In the genomic region with DNA sequence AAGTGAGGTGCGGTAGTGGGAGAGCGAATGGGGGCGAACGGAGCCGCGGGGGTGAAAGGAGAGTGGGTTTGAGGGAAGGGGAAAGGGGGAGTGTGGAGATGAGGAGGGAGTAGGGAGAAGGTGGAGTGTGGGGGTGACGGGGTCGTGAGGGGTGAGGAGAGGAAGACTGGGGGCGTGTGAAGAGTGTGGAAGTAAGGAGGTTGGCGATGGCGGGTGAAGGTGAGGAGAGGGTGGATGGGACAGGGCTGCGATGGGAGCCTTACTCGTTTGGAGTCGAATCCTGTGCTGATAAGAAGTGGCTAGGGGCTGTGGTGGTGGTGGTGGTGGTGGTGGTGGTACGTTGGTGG, we compare ENCODE assay signal across 8 cellular contexts.
DNase-seq lines count a peak whose midpoint lies in the region; ATAC-seq and TF ChIP-seq lines count a peak whose summit lies in the region.
"Not testable (repeated sequence)": the region's sequence is repeated elsewhere in the genome, so short reads cannot be mapped to it uniquely, and the experiment has no call there.

No MANE protein-coding gene starts in this region.

- H4K20me1 ChIP-seq in IMR-90 (ENCODE audit: insufficient read depth, low read length) = not testable (repeated sequence)

- H2BK20ac ChIP-seq in IMR-90 (ENCODE audit: low read depth, low read length) = not testable (repeated sequence)

- not testable (repeated sequence) for H3K36me3 ChIP-seq in BE2C; IMR-90 (ENCODE audit: control insufficient read depth, insufficient read depth, low read length); breast epithelium

- not testable (repeated sequence) for H3K27me3 Mint-ChIP-seq in activated CD4-positive, alpha-beta T cell treated with anti-CD3 and anti-CD28 coated beads, Interleukin-2, amount 10 ng/mL, durations not matched to agents 24 days and 14 days; mesothelial cell of epicardium (ENCODE audit: low read depth)

- intact Hi-C loops in IMR-90 (cut with micrococcal nuclease); activated CD4-positive, alpha-beta T cell treated with anti-CD3 and anti-CD28 coated beads, Interleukin-2, amount 10 ng/mL, durations not matched to agents 24 days and 14 days (cut with micrococcal nuclease); breast epithelium (cut with DNase I; ENCODE audit: low total_unique reads); Right ventricle myocardium superior (cut with DNase I): not testable (repeated sequence)

- peak overlapping the region; percentile 99 for H3K4me2 ChIP-seq in IMR-90 (ENCODE audit: low read depth, low read length)

- H2BK120ac ChIP-seq in IMR-90 (ENCODE audit: low read depth, low read length) = not testable (repeated sequence)

- not testable (repeated sequence) for TF ChIP-seq RAD21 in IMR-90 (IDR thresholded peaks at IDR 0.05; ENCODE audit: low read length)

- ATAC-seq in GM21717 (IDR thresholded peaks at IDR 0.05; ENCODE audit: unreplicated experiment) (peak; percentile 28), IMR-90 (ENCODE audit: low read depth) (peak; percentile 48), Right ventricle myocardium superior (ENCODE audit: poor library complexity) (peak; percentile 19)

- not testable (repeated sequence) for H3K4ac ChIP-seq in IMR-90 (ENCODE audit: low read depth, low read length)

- not testable (repeated sequence) for H4K5ac ChIP-seq in IMR-90 (ENCODE audit: low read depth, low read length)

- no CpG with 5 or more reads among the region's 15 CpGs for WGBS in IMR-90 (ENCODE audit: extremely low coverage in 2 of 2, insufficient read length in 1 of 2), 2 experiments

- H2AK5ac ChIP-seq in IMR-90 (ENCODE audit: low read depth, low read length) = not testable (repeated sequence)

- H3K27ac ChIP-seq in IMR-90 (ENCODE audit: insufficient read depth, low read length); breast epithelium; skin epidermis: not testable (repeated sequence)

- not testable (repeated sequence) for H3K23ac ChIP-seq in IMR-90 (ENCODE audit: low read depth, low read length)

- TF ChIP-seq CTCF in BE2C (IDR thresholded peaks at IDR 0.05; ENCODE audit: low read depth, low read length); IMR-90 (conservative IDR thresholded peaks at IDR 0.05; ENCODE audit: low read depth, low read length); breast epithelium (IDR thresholded peaks at IDR 0.05); mesothelial cell of epicardium (IDR thresholded peaks at IDR 0.05; ENCODE audit: unreplicated experiment): not testable (repeated sequence)

- not testable (repeated sequence) for H4K91ac ChIP-seq in IMR-90 (ENCODE audit: insufficient read depth, low read depth, low read length)

- H2BK15ac ChIP-seq in IMR-90 (ENCODE audit: low read depth, low read length) = not testable (repeated sequence)

- H2AK9ac ChIP-seq in IMR-90 (replicated peaks; ENCODE audit: low read depth, low read length, poor library complexity) = not testable (repeated sequence)

- H3K36me3 Mint-ChIP-seq in activated CD4-positive, alpha-beta T cell treated with anti-CD3 and anti-CD28 coated beads, Interleukin-2, amount 10 ng/mL, durations not matched to agents 24 days and 14 days (ENCODE audit: low read depth); mesothelial cell of epicardium: not testable (repeated sequence)

- not testable (repeated sequence) for H3K56ac ChIP-seq in IMR-90 (ENCODE audit: extremely low read depth, insufficient read depth, low read length)

- dilution Hi-C loops in IMR-90 (cut with HindIII; ENCODE audit: low sequenced_read_pairs, unreplicated experiment) = not testable (repeated sequence)

- H3K9me1 ChIP-seq in IMR-90 (ENCODE audit: insufficient read depth, low read length) = not testable (repeated sequence)

- H3K4me1 Mint-ChIP-seq in activated CD4-positive, alpha-beta T cell treated with anti-CD3 and anti-CD28 coated beads, Interleukin-2, amount 10 ng/mL, durations not matched to agents 24 days and 14 days; mesothelial cell of epicardium: not testable (repeated sequence)

- H3K9ac ChIP-seq in IMR-90 (ENCODE audit: low read depth, low read length) = not testable (repeated sequence)

- peak overlapping the region; percentile 92 for H3K4me3 Mint-ChIP-seq in activated CD4-positive, alpha-beta T cell treated with anti-CD3 and anti-CD28 coated beads, Interleukin-2, amount 10 ng/mL, durations not matched to agents 24 days and 14 days
- H3K4me3 Mint-ChIP-seq in mesothelial cell of epicardium = peak overlapping the region; percentile 68

- not testable (repeated sequence) for BruUV-seq in IMR-90 (replicated peaks; lab: Mats Ljungman, UMichigan)

- not testable (repeated sequence) for TF ChIP-seq POLR2A in IMR-90 (IDR thresholded peaks at IDR 0.05; ENCODE audit: low read depth, low read length); breast epithelium (IDR thresholded peaks at IDR 0.05)

- H2BK5ac ChIP-seq in IMR-90 (ENCODE audit: low read depth, low read length, poor library complexity, severe bottlenecking) = not testable (repeated sequence)

- in situ Hi-C loops in IMR-90 (cut with MboI; ENCODE audit: low sequenced_read_pairs) = not testable (repeated sequence)

- H3K4me3 ChIP-seq in BE2C (ENCODE audit: low read depth, low read length) = peak overlapping the region; percentile 49
- H3K4me3 ChIP-seq in IMR-90 (ENCODE audit: insufficient read depth, low read depth, low read length) = peak overlapping the region; percentile 59
- peak overlapping the region; percentile 21 to 60 (median 44) for H3K4me3 ChIP-seq in breast epithelium
- H3K4me3 ChIP-seq in skin epidermis = peak overlapping the region in 6 of 7 experiments; percentile 18 to 50 (median 32)

- peak overlapping the region; percentile 78 for H3K27ac Mint-ChIP-seq in activated CD4-positive, alpha-beta T cell treated with anti-CD3 and anti-CD28 coated beads, Interleukin-2, amount 10 ng/mL, durations not matched to agents 24 days and 14 days
- H3K27ac Mint-ChIP-seq in mesothelial cell of epicardium = not testable (repeated sequence)

- not testable (repeated sequence) for H4K8ac ChIP-seq in IMR-90 (ENCODE audit: low read depth in 2 of 2, low read length in 2 of 2)

- not testable (repeated sequence) for H3K79me1 ChIP-seq in IMR-90 (ENCODE audit: low read depth in 1 of 2, low read length in 2 of 2)

- DNase-seq in BE2C; activated CD4-positive, alpha-beta T cell treated with anti-CD3 and anti-CD28 coated beads, Interleukin-2, amount 10 ng/mL, durations not matched to agents 24 days and 14 days; breast epithelium (ENCODE audit: low spot score in 2 of 2); Right ventricle myocardium superior; mesothelial cell of epicardium (ENCODE audit: low spot score in 2 of 2, unreplicated experiment in 2 of 2): not testable (repeated sequence)
- DNase-seq in IMR-90 = peak; percentile 1

- not testable (repeated sequence) for H3K9me3 ChIP-seq in BE2C; IMR-90 (ENCODE audit: control insufficient read depth, insufficient read depth, low read length); breast epithelium

- not testable (repeated sequence) for H3K18ac ChIP-seq in IMR-90 (ENCODE audit: low read depth, low read length)

- H3K14ac ChIP-seq in IMR-90 (replicated peaks; ENCODE audit: low read depth, low read length) = not testable (repeated sequence)

- POLR2A ChIA-PET in IMR-90 (lab: Charles Lee; ENCODE audit: unreplicated experiment) = not testable (repeated sequence)

- peak overlapping the region; percentile 58 for H2AFZ ChIP-seq in IMR-90 (replicated peaks; ENCODE audit: low read length, poor library complexity)

- CTCF ChIA-PET in IMR-90 (lab: Yijun Ruan, JAX) = not testable (repeated sequence)

- H3K4me1 ChIP-seq in BE2C; IMR-90 (ENCODE audit: control insufficient read depth, insufficient read depth, low read length); breast epithelium: not testable (repeated sequence)

- not testable (repeated sequence) for H3K9me3 Mint-ChIP-seq in activated CD4-positive, alpha-beta T cell treated with anti-CD3 and anti-CD28 coated beads, Interleukin-2, amount 10 ng/mL, durations not matched to agents 24 days and 14 days; mesothelial cell of epicardium

- not testable (repeated sequence) for H3K27me3 ChIP-seq in BE2C; IMR-90 (ENCODE audit: control insufficient read depth, insufficient read depth, low read length); breast epithelium
